Comparison of ENCODE assay signal across 8 cellular contexts in genomic region chr2:74147729-74148456, GRCh38. TPM values are rescaled to one million over a fixed set of nuclear protein-coding genes. Genes with fewer than 3 reads are reported as not detected.
DNase-seq lines count a peak whose midpoint lies in the region; ATAC-seq and TF ChIP-seq lines count a peak whose summit lies in the region.

Gene BOLA3, minus strand, starts transcription at chr2:74147912. Its CDS starts 38 bp downstream, at chr2:74147874.

- peaks cover 16% of the 10 kb centered on the region for H3K36me3 ChIP-seq in DND-41 (ENCODE audit: insufficient read depth, low read length)
- peaks cover 0 to 20% (median 0%) of the 10 kb centered on the region in 3 donors for H3K36me3 ChIP-seq in Peyer's patch
- peaks cover 7 to 35% (median 29%) of the 10 kb centered on the region in 4 donors for H3K36me3 ChIP-seq in stomach

- H2AFZ ChIP-seq in DND-41 (ENCODE audit: low read depth, low read length): peak within 1 kb of the TSS; percentile 89

- no peaks in the 10 kb centered on the region for H3K9me3 ChIP-seq in DND-41 (ENCODE audit: insufficient read depth, low read length, severe bottlenecking)
- H3K9me3 ChIP-seq in Peyer's patch: no peaks in the 10 kb centered on the region
- no peaks in the 10 kb centered on the region for H3K9me3 ChIP-seq in stomach

- H3K4me3 Mint-ChIP-seq in activated T-helper 1 cell treated with anti-CD3 and anti-CD28 coated beads, Interleukin-12 subunit alpha, Interleukin-12 subunit beta, Interleukin-2, Interleukin-4 antibody, amounts not matched to agents 30 ng/mL and 10 ng/mL and 1 ng/mL, durations not matched to agents 14 hours and 24 hours and 36 hours: no peak within 1 kb of the TSS
- H3K4me3 Mint-ChIP-seq in nephron progenitor cell: no peak within 1 kb of the TSS

- H4K20me1 ChIP-seq in DND-41 (ENCODE audit: insufficient read depth, low read length): no peaks in the 10 kb centered on the region

- no peaks in the 10 kb centered on the region for H3K27me3 ChIP-seq in DND-41 (ENCODE audit: insufficient read depth, low read length, poor library complexity)
- no peaks in the 10 kb centered on the region for H3K27me3 ChIP-seq in Peyer's patch
- no peaks in the 10 kb centered on the region for H3K27me3 ChIP-seq in stomach

- DNase-seq in DND-41 (peak; percentile 83), Peyer's patch (peak; percentile 81 to 93 (median 91)), fibroblast of pulmonary artery (ENCODE audit: low read depth) (peak; percentile 70), nephron progenitor cell (peak; percentile 93), stomach (peak; percentile 86)
- peak; percentile 82 for DNase-seq in activated T-helper 1 cell treated with anti-CD3 and anti-CD28 coated beads, Interleukin-12 subunit alpha, Interleukin-12 subunit beta, Interleukin-2, Interleukin-4 antibody, amounts not matched to agents 30 ng/mL and 10 ng/mL and 1 ng/mL, durations not matched to agents 14 hours and 24 hours and 36 hours (ENCODE audit: low spot score)

- peak within 1 kb of the TSS; percentile 70 for H3K9ac ChIP-seq in DND-41 (ENCODE audit: low read depth, low read length)

- H3K4me1 ChIP-seq in DND-41 (ENCODE audit: insufficient read depth, low read length) (peaks cover 27% of the 10 kb centered on the region), Peyer's patch (peaks cover 0 to 19% (median 7%) of the 10 kb centered on the region in 4 donors), stomach (peaks cover 11 to 28% (median 18%) of the 10 kb centered on the region in 4 donors)

- no peaks in the 10 kb centered on the region for H3K27me3 Mint-ChIP-seq in activated T-helper 1 cell treated with anti-CD3 and anti-CD28 coated beads, Interleukin-12 subunit alpha, Interleukin-12 subunit beta, Interleukin-2, Interleukin-4 antibody, amounts not matched to agents 30 ng/mL and 10 ng/mL and 1 ng/mL, durations not matched to agents 14 hours and 24 hours and 36 hours (ENCODE audit: insufficient read depth)
- peaks cover 8% of the 10 kb centered on the region for H3K27me3 Mint-ChIP-seq in nephron progenitor cell (ENCODE audit: low read depth, poor library complexity)

- peaks cover 18% of the 10 kb centered on the region for H3K79me2 ChIP-seq in DND-41 (ENCODE audit: insufficient read depth, low read length)

- peak; percentile 73 for TF ChIP-seq CTCF in DND-41 (IDR thresholded peaks at IDR 0.05; ENCODE audit: borderline replicate concordance, extremely low read depth, low read length, poor library complexity, severe bottlenecking)
- TF ChIP-seq CTCF in Peyer's patch (IDR thresholded peaks at IDR 0.05): peak; percentile 41 to 86 (median 73)
- TF ChIP-seq CTCF in fibroblast of pulmonary artery (IDR thresholded peaks at IDR 0.05; ENCODE audit: low read length, missing control alignments): peak; percentile 11
- TF ChIP-seq CTCF in nephron progenitor cell (IDR thresholded peaks at IDR 0.05): peak; percentile 50
- TF ChIP-seq CTCF in stomach (IDR thresholded peaks at IDR 0.05): peak in 4 of 7 experiments; percentile 18 to 82 (median 74)

- no peak within 1 kb of the TSS for H3K27ac Mint-ChIP-seq in activated T-helper 1 cell treated with anti-CD3 and anti-CD28 coated beads, Interleukin-12 subunit alpha, Interleukin-12 subunit beta, Interleukin-2, Interleukin-4 antibody, amounts not matched to agents 30 ng/mL and 10 ng/mL and 1 ng/mL, durations not matched to agents 14 hours and 24 hours and 36 hours
- H3K27ac Mint-ChIP-seq in nephron progenitor cell: no peak within 1 kb of the TSS

- ATAC-seq in DND-41 (ENCODE audit: insufficient read depth, low read depth) (peak; percentile 92), GM21576 (IDR thresholded peaks at IDR 0.05; ENCODE audit: unreplicated experiment) (peak; percentile 85)

- peak in 1 of 2 donors; percentile 24 for TF ChIP-seq POLR2A in Peyer's patch (IDR thresholded peaks at IDR 0.05)
- TF ChIP-seq POLR2A in stomach (IDR thresholded peaks at IDR 0.05): no peak

- peaks cover 10% of the 10 kb centered on the region for H3K36me3 Mint-ChIP-seq in activated T-helper 1 cell treated with anti-CD3 and anti-CD28 coated beads, Interleukin-12 subunit alpha, Interleukin-12 subunit beta, Interleukin-2, Interleukin-4 antibody, amounts not matched to agents 30 ng/mL and 10 ng/mL and 1 ng/mL, durations not matched to agents 14 hours and 24 hours and 36 hours (ENCODE audit: low read depth)
- H3K36me3 Mint-ChIP-seq in nephron progenitor cell (ENCODE audit: low read depth): peaks cover 10% of the 10 kb centered on the region

- H3K27ac ChIP-seq in DND-41 (ENCODE audit: low read length) (peak within 1 kb of the TSS; percentile 59), Peyer's patch (peak within 1 kb of the TSS; percentile 26 to 70 (median 48)), stomach (peak within 1 kb of the TSS; percentile 32 to 86 (median 75))

- TF ChIP-seq RAD21 in Ishikawa (IDR thresholded peaks at IDR 0.05; ENCODE audit: low read depth): peak; percentile 38; the same call in 1 of the 2 replicates

- TF ChIP-seq EP300 in Ishikawa (IDR thresholded peaks at IDR 0.05; ENCODE audit: borderline replicate concordance) (no peak), stomach (IDR thresholded peaks at IDR 0.05) (no peak)

- 2 to 3% (median 3%) methylated on average over 35 to 67 of the region's 67 CpGs for WGBS in stomach, 5 donors

- H3K9me3 Mint-ChIP-seq in activated T-helper 1 cell treated with anti-CD3 and anti-CD28 coated beads, Interleukin-12 subunit alpha, Interleukin-12 subunit beta, Interleukin-2, Interleukin-4 antibody, amounts not matched to agents 30 ng/mL and 10 ng/mL and 1 ng/mL, durations not matched to agents 14 hours and 24 hours and 36 hours: no peaks in the 10 kb centered on the region
- H3K9me3 Mint-ChIP-seq in nephron progenitor cell: no peaks in the 10 kb centered on the region

- H3K4me2 ChIP-seq in DND-41 (ENCODE audit: insufficient read depth, low read length): peak within 1 kb of the TSS; percentile 82

- intact Hi-C loops in activated T-helper 1 cell treated with anti-CD3 and anti-CD28 coated beads, Interleukin-12 subunit alpha, Interleukin-12 subunit beta, Interleukin-2, Interleukin-4 antibody, amounts not matched to agents 30 ng/mL and 10 ng/mL and 1 ng/mL, durations not matched to agents 14 hours and 24 hours and 36 hours (cut with micrococcal nuclease): loop anchor here (1.0 to 10.0 kb wide), 14 partner anchors 28 to 411 kb away; partner anchors contain the start of genes DGUOK, MOB1A, MTHFD2 and STAMBP
- intact Hi-C loops in stomach (cut with DNase I; ENCODE audit: low total_unique reads): loop anchor here (10.0 kb wide), 1 partner anchor 323 kb away; the partner anchor contains the start of gene STAMBP

- peaks cover under 1% of the 10 kb centered on the region for H3K4me1 Mint-ChIP-seq in activated T-helper 1 cell treated with anti-CD3 and anti-CD28 coated beads, Interleukin-12 subunit alpha, Interleukin-12 subunit beta, Interleukin-2, Interleukin-4 antibody, amounts not matched to agents 30 ng/mL and 10 ng/mL and 1 ng/mL, durations not matched to agents 14 hours and 24 hours and 36 hours (ENCODE audit: low read depth)
- peaks cover 4% of the 10 kb centered on the region for H3K4me1 Mint-ChIP-seq in nephron progenitor cell

- H3K4me3 ChIP-seq in DND-41 (ENCODE audit: low read depth in 1 of 2, low read length in 2 of 2): peak within 1 kb of the TSS; percentile 66 to 80; a peak in 3 of 4 replicates
- H3K4me3 ChIP-seq in Peyer's patch: peak within 1 kb of the TSS; percentile 62 to 90 (median 79)
- peak within 1 kb of the TSS; percentile 85 for H3K4me3 ChIP-seq in fibroblast of pulmonary artery (replicated peaks; ENCODE audit: low read depth, low read length)
- H3K4me3 ChIP-seq in stomach: peak within 1 kb of the TSS; percentile 74 to 88 (median 84)

TF ChIP-seq in Ishikawa, 13 proteins besides CTCF, POLR2A, EP300 and RAD21:
- TF ChIP-seq YY1 (IDR thresholded peaks at IDR 0.05; ENCODE audit: low read depth): peak; percentile 87
- TF ChIP-seq MAX (IDR thresholded peaks at IDR 0.05): peak; percentile 56; the same call in 1 of the 2 replicates
- TF ChIP-seq TCF12 (IDR thresholded peaks at IDR 0.05; ENCODE audit: low read depth): no peak; the same call in 1 of the 2 replicates
- TF ChIP-seq TAF1 (IDR thresholded peaks at IDR 0.05; ENCODE audit: low read depth): peak; percentile 68

RNA-seq across cellular contexts. Expression of gene BOLA3, which starts in this region (rescaled TPM):
- total RNA-seq in Peyer's patch: 10 to 100 TPM; 17.7 to 72.6 (median 28.0) TPM
- 94.2 and 98.2 TPM in 2 replicates for total RNA-seq in activated T-helper 1 cell treated with anti-CD3 and anti-CD28 coated beads, Interleukin-12 subunit alpha, Interleukin-12 subunit beta, Interleukin-2, Interleukin-4 antibody, amounts not matched to agents 30 ng/mL and 10 ng/mL and 1 ng/mL, durations not matched to agents 14 hours and 24 hours and 36 hours
- 100 to 1,000 TPM in 2 of 5 donors, 10 to 100 TPM in 2, not detected in 1; 13.3 to 310 (median 65.8) TPM for total RNA-seq in stomach
- 100 to 1,000 TPM in 1 of 3 donors, 10 to 100 TPM in 2; 57.3 to 129 (median 94.1) TPM for polyA plus RNA-seq in stomach

Comparison
In these comparisons a context has a peak if more than half of its experiments do, and no peak if none do; other contexts are left out.
1. Peak in every context shown above with its lines: DNase-seq, ATAC-seq, H3K4me3 ChIP-seq and H3K27ac ChIP-seq.
2. CTCF ChIP-seq: peak in every context shown above with its lines; median percentile 74 in stomach; 73 in DND-41; 73 in Peyer's patch; 50 in nephron progenitor cell; 11 in fibroblast of pulmonary artery.